12 cellular contexts compared by ENCODE assay signal in genomic region chr9:114495992-114496391, GRCh38. TPM values are rescaled to one million over a fixed set of nuclear protein-coding genes. Genes with fewer than 3 reads are reported as not detected.
A peak's percentile ranks its signal among the peaks of the same experiment; 100 is the strongest.
DNase-seq lines count a peak whose midpoint lies in the region; ATAC-seq, FAIRE-seq and TF ChIP-seq lines count a peak whose summit lies in the region.
"Had no signal": no experiment of that assay in that cellular context is flagged by ENCODE, and none has a peak within 500 bp of the region (broad histone marks: within the 10 kb centered on the region; RNA-seq: fewer than 3 reads in every experiment).

No MANE protein-coding gene starts in this region.

- H4K20me1 ChIP-seq in endothelial cell of umbilical vein (replicated peaks; ENCODE audit: control insufficient read depth, extremely low read depth, insufficient read depth, low read length), result no peaks in the 10 kb centered on the region

- TF ChIP-seq CTCF in endothelial cell of umbilical vein (IDR thresholded peaks at IDR 0.05; ENCODE audit: extremely low read depth in 1 of 2, insufficient read depth in 1 of 2, low read depth in 1 of 2, low read length in 2 of 2), result no peak
- no peak for TF ChIP-seq CTCF in lower leg skin (IDR thresholded peaks at IDR 0.05)

- TF ChIP-seq POLR2A in endothelial cell of umbilical vein (IDR thresholded peaks at IDR 0.05; ENCODE audit: low read depth, low read length) (no peak), lower leg skin (IDR thresholded peaks at IDR 0.05) (no peak)

- no peak for FAIRE-seq in endothelial cell of umbilical vein (lab: Jason Lieb, UNC)

- H3K79me2 ChIP-seq in endothelial cell of umbilical vein (ENCODE audit: control insufficient read depth, insufficient read depth, low read length), result no peaks in the 10 kb centered on the region

- H3K4me3 ChIP-seq in H7 (ENCODE audit: insufficient read depth, low read depth, low read length), result no peak overlapping the region
- no peak overlapping the region for H3K4me3 ChIP-seq in endothelial cell of umbilical vein (replicated peaks in 1 of 3; ENCODE audit: insufficient read depth in 1 of 3, low read depth in 1 of 3, low read length in 3 of 3)
- no peak overlapping the region for H3K4me3 ChIP-seq in aorta (ENCODE audit: low read length in 2 of 2)
- H3K4me3 ChIP-seq in lower leg skin (ENCODE audit: low read depth, poor library complexity, severe bottlenecking), result no peak overlapping the region
- H3K4me3 ChIP-seq: Peyer's patch, SJSA1 had no signal

- H3K4me1 ChIP-seq in endothelial cell of umbilical vein (ENCODE audit: control insufficient read depth, extremely low read depth, insufficient read depth, low read length) (no peaks in the 10 kb centered on the region), aorta (ENCODE audit: control insufficient read depth in 1 of 2, insufficient read depth in 2 of 2, low read length in 2 of 2) (no peaks in the 10 kb centered on the region)
- H3K4me1 ChIP-seq: Peyer's patch, SJSA1 had no signal

- H3K4me2 ChIP-seq in endothelial cell of umbilical vein (ENCODE audit: insufficient read depth, low read length), result no peak overlapping the region

- no peak overlapping the region for H3K9ac ChIP-seq in endothelial cell of umbilical vein (replicated peaks; ENCODE audit: extremely low read depth, insufficient read depth, low read length)

- no peaks in the 10 kb centered on the region for H3K9me3 ChIP-seq in endothelial cell of umbilical vein (replicated peaks; ENCODE audit: control insufficient read depth, insufficient read depth, low read length)
- no peaks in the 10 kb centered on the region for H3K9me3 ChIP-seq in aorta (ENCODE audit: control insufficient read depth, low read length)
- H3K9me3 ChIP-seq: Peyer's patch, SJSA1 had no signal

- no peak for ATAC-seq in HG03354 (IDR thresholded peaks at IDR 0.05; ENCODE audit: poor library complexity, severe bottlenecking, unreplicated experiment)
- no peak for ATAC-seq in aorta (ENCODE audit: low FRiP score)

- POLR2A ChIA-PET in endothelial cell of umbilical vein (lab: Charles Lee), result no interaction called here

- no peak overlapping the region for H3K27ac ChIP-seq in endothelial cell of umbilical vein (ENCODE audit: insufficient read depth, low read depth, low read length)
- no peak overlapping the region for H3K27ac ChIP-seq in aorta (ENCODE audit: low read depth in 1 of 2, low read length in 2 of 2)
- H3K27ac ChIP-seq: Peyer's patch, SJSA1 had no signal

- H2AFZ ChIP-seq in endothelial cell of umbilical vein (ENCODE audit: low read depth, low read length), result no peak overlapping the region

- H3K36me3 ChIP-seq in H7 (replicated peaks; ENCODE audit: control insufficient read depth, insufficient read depth, low read length) (no peaks in the 10 kb centered on the region), endothelial cell of umbilical vein (ENCODE audit: control insufficient read depth in 2 of 2, extremely low read depth in 1 of 2, insufficient read depth in 2 of 2, low read length in 2 of 2) (no peaks in the 10 kb centered on the region), aorta (ENCODE audit: control insufficient read depth in 1 of 2, insufficient read depth in 2 of 2, low read length in 1 of 2) (no peaks in the 10 kb centered on the region)
- H3K36me3 ChIP-seq: Peyer's patch, SJSA1 had no signal

- DNase-seq in COR-L47 (lab: John Stamatoyannopoulos, UW), result peak; percentile 9
- DNase-seq in H7, result peak; percentile 4
- peak; percentile 59 for DNase-seq in NCI-H2171 (lab: John Stamatoyannopoulos, UW)
- no peak for DNase-seq in endothelial cell of umbilical vein (ENCODE audit: low read depth, low spot score)
- no peak for DNase-seq in aorta
- no peak for DNase-seq in lower leg skin (ENCODE audit: low spot score in 2 of 2)
- DNase-seq: ACHN, NCI-H187, NCI-H446 treated with DMSO at 0.1 percent for 48 hours, Peyer's patch had no signal

- H3K9me1 ChIP-seq in endothelial cell of umbilical vein (replicated peaks; ENCODE audit: control insufficient read depth, extremely low read depth, insufficient read depth, low read length), result no peaks in the 10 kb centered on the region

- no peaks in the 10 kb centered on the region for H3K27me3 ChIP-seq in H7 (ENCODE audit: control insufficient read depth, insufficient read depth, low read length)
- peaks cover 34 to 37% of the 10 kb centered on the region in 2 experiments for H3K27me3 ChIP-seq in endothelial cell of umbilical vein (ENCODE audit: control insufficient read depth in 2 of 2, insufficient read depth in 2 of 2, low read length in 2 of 2)
- no peaks in the 10 kb centered on the region for H3K27me3 ChIP-seq in aorta (ENCODE audit: control insufficient read depth in 1 of 2, insufficient read depth in 2 of 2, low read length in 1 of 2)
- H3K27me3 ChIP-seq: Peyer's patch, SJSA1 had no signal

- CTCF ChIA-PET in endothelial cell of umbilical vein (lab: Charles Lee), result interaction anchor here (0.9 to 3.1 kb wide), 3 partner anchors 9 to 158 kb away, joined by 4 to 13 read pairs (median 5); no protein-coding TSS in a partner anchor

- dilution Hi-C loops in endothelial cell of umbilical vein (cut with MboI; ENCODE audit: extremely low pct_ligation_motif_present, low sequenced_read_pairs), result no loop called here

- intact Hi-C loops in endothelial cell of umbilical vein (cut with micrococcal nuclease) (no loop called here), aorta (cut with DNase I) (no loop called here), lower leg skin (cut with DNase I; ENCODE audit: low total_unique reads) (no loop called here)

- 76 to 88% methylated on average over 3 of the region's 3 CpGs for WGBS in aorta, 2 donors
- WGBS in lower leg skin, 2 donors, result 78 to 83% methylated on average over 3 of the region's 3 CpGs

- no TSS peak for BruUV-seq in endothelial cell of umbilical vein (replicated peaks; lab: Mats Ljungman, UMichigan)

TF ChIP-seq in endothelial cell of umbilical vein, 7 proteins besides CTCF, POLR2A, EP300 and RAD21:
- TF ChIP-seq FOS (IDR thresholded peaks at IDR 0.05; ENCODE audit: borderline replicate concordance, insufficient read depth, low read length), result no peak
- peak; percentile 33 for TF ChIP-seq EZH2 (IDR thresholded peaks at IDR 0.05; ENCODE audit: borderline replicate concordance, low read depth, low read length, severe bottlenecking)
- TF ChIP-seq, protein P1, sequence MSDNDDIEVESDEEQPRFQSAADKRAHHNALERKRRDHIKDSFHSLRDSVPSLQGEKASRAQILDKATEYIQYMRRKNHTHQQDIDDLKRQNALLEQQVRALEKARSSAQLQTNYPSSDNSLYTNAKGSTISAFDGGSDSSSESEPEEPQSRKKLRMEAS (IDR thresholded peaks at IDR 0.05; ENCODE audit: insufficient read depth, insufficient read length), result no peak

RNA-seq across cellular contexts. Expression of gene WHRN, which starts 9.3 kb away (rescaled TPM):
- 4.4 and 10.6 TPM in 2 replicates for total RNA-seq in H7 (2014; rRNA removed; shearing (Covaris generic))
- total RNA-seq in endothelial cell of umbilical vein, result 0.69 and 1.1 TPM in 2 replicates
- polyA plus RNA-seq in endothelial cell of umbilical vein, result 0.35 and 0.53 TPM in 2 replicates
- polyA plus RNA-seq in endothelial cell of umbilical vein (2011; cell fraction: cytosol; rRNA removed), result 0.18 and 0.20 TPM in 2 replicates
- 1.4 and 1.7 TPM in 2 replicates for polyA plus RNA-seq in endothelial cell of umbilical vein (2011; cell fraction: nucleus; rRNA removed)
- 0.49 and 0.70 TPM in 2 replicates for polyA plus RNA-seq in endothelial cell of umbilical vein (2012)
- 0.22 and 0.49 TPM in 2 replicates for polyA minus RNA-seq in endothelial cell of umbilical vein
- polyA minus RNA-seq in endothelial cell of umbilical vein (2011; cell fraction: cytosol; rRNA and poly(A)+ RNA removed), result 7.3 TPM
- polyA minus RNA-seq in endothelial cell of umbilical vein (2011; cell fraction: nucleus; rRNA and poly(A)+ RNA removed), result 1.3 and 2.8 TPM in 2 replicates
- total RNA-seq in aorta, result 1 to 10 TPM; 3.8 to 4.0 TPM
- 1 to 10 TPM; 1.5 to 3.4 TPM for polyA plus RNA-seq in aorta
- total RNA-seq in lower leg skin, result 10 to 100 TPM in 3 of 4 donors, 1 to 10 TPM in 1; 8.7 to 15.0 (median 10.5) TPM

Comparison
In these comparisons a context has a peak if more than half of its experiments do, and no peak if none do; other contexts are left out.
1. DNase-seq: peak in COR-L47 (single experiment), H7 (single experiment) and NCI-H2171 (single experiment); none in endothelial cell of umbilical vein (single experiment), aorta (0 of 2) and lower leg skin (0 of 2).